ENCODE assay signal across 1 cellular context in genomic region chrX:40175416-40176255, GRCh38.
A peak's percentile ranks its signal among the peaks of the same experiment; 100 is the strongest.
TF ChIP-seq lines count a peak whose summit lies in the region.

No MANE protein-coding gene starts in this region.

TF ChIP-seq in HepG2, 621 proteins besides CTCF, POLR2A, EP300 and RAD21 (continued from another document and continues in another):
- TF ChIP-seq GABPA (IDR thresholded peaks at IDR 0.05; ENCODE audit: low read depth, low read length) (no peak), GABPA (CRISPR knock-in tag; IDR thresholded peaks at IDR 0.05; ENCODE audit: low read depth) (peak; percentile 52), FOXA3 (CRISPR knock-in tag; IDR thresholded peaks at IDR 0.05) (0 out of 2 replicates have a peak, but pooled peaks have one; percentile 5), ZNF772 (CRISPR knock-in tag; IDR thresholded peaks at IDR 0.05) (peak; percentile 52; the same call in 1 of the 2 replicates), CEBPB (IDR thresholded peaks at IDR 0.05; ENCODE audit: borderline replicate concordance, low read depth, low read length) (no peak), ZNF781 (CRISPR knock-in tag; IDR thresholded peaks at IDR 0.05; ENCODE audit: borderline replicate concordance, not compliant biosample characterization) (no peak), NFKBIZ (CRISPR knock-in tag; IDR thresholded peaks at IDR 0.05) (no peak), HDAC1 (CRISPR knock-in tag; IDR thresholded peaks at IDR 0.05) (peak; percentile 30), ZNF619 (CRISPR knock-in tag; IDR thresholded peaks at IDR 0.05) (no peak), FUBP1 (CRISPR knock-in tag; IDR thresholded peaks at IDR 0.05; ENCODE audit: borderline replicate concordance) (no peak), ZBTB49 (CRISPR knock-in tag; IDR thresholded peaks at IDR 0.05; ENCODE audit: borderline replicate concordance) (no peak), HOXD1 (CRISPR knock-in tag; IDR thresholded peaks at IDR 0.05) (no peak), NFE2L2 (IDR thresholded peaks at IDR 0.05; ENCODE audit: low read length) (no peak), NR3C1 (CRISPR knock-in tag; IDR thresholded peaks at IDR 0.05) (no peak), BRCA1 (CRISPR knock-in tag; IDR thresholded peaks at IDR 0.05) (no peak), ZNF547 (CRISPR knock-in tag; IDR thresholded peaks at IDR 0.05) (peak; percentile 51; the same call in 1 of the 2 replicates), MIER3 (CRISPR knock-in tag; IDR thresholded peaks at IDR 0.05; ENCODE audit: borderline replicate concordance) (0 out of 2 replicates have a peak, but pooled peaks have one; percentile 39), ZNF225 (CRISPR knock-in tag; IDR thresholded peaks at IDR 0.05) (no peak), GTF2F1 (IDR thresholded peaks at IDR 0.05; ENCODE audit: low read length) (no peak), ZSCAN9 (CRISPR knock-in tag; IDR thresholded peaks at IDR 0.05; ENCODE audit: borderline replicate concordance) (no peak), ELF4 (CRISPR knock-in tag; IDR thresholded peaks at IDR 0.05; ENCODE audit: borderline replicate concordance) (0 out of 2 replicates have a peak, but pooled peaks have one; percentile 42), TAF15 (IDR thresholded peaks at IDR 0.05; ENCODE audit: low read depth, low read length, poor library complexity, severe bottlenecking) (no peak), KMT2B (CRISPR knock-in tag; IDR thresholded peaks at IDR 0.05) (0 out of 2 replicates have a peak, but pooled peaks have one; percentile 37), ETV5 (CRISPR knock-in tag; IDR thresholded peaks at IDR 0.05; ENCODE audit: borderline replicate concordance) (peak; percentile 83), THAP7 (CRISPR knock-in tag; IDR thresholded peaks at IDR 0.05) (no peak), CBX2 (IDR thresholded peaks at IDR 0.05; ENCODE audit: low read depth, low read length) (no peak), CBX2 (CRISPR knock-in tag; IDR thresholded peaks at IDR 0.05; ENCODE audit: low read depth) (no peak), NPAS2 (CRISPR knock-in tag; IDR thresholded peaks at IDR 0.05; ENCODE audit: borderline replicate concordance) (no peak), TFDP1 (CRISPR knock-in tag; IDR thresholded peaks at IDR 0.05; ENCODE audit: borderline replicate concordance) (peak; percentile 59; the same call in 1 of the 2 replicates), XRCC5 (optimal IDR thresholded peaks at IDR 0.05; ENCODE audit: low read length) (no peak), KDM2A (CRISPR knock-in tag; IDR thresholded peaks at IDR 0.05; ENCODE audit: borderline replicate concordance, low read depth) (peak; percentile 81), XBP1 (CRISPR knock-in tag; IDR thresholded peaks at IDR 0.05) (no peak), PHB2 (IDR thresholded peaks at IDR 0.05; ENCODE audit: partially characterized antibody) (no peak), ZSCAN29 (CRISPR knock-in tag; conservative IDR thresholded peaks at IDR 0.05) (no peak), ZBTB7A (CRISPR knock-in tag; IDR thresholded peaks at IDR 0.05) (peak; percentile 33; the same call in 1 of the 2 replicates), DNMT1 (CRISPR knock-in tag; IDR thresholded peaks at IDR 0.05) (no peak), UBTF (CRISPR knock-in tag; IDR thresholded peaks at IDR 0.05) (peak; percentile 16), ARID4A (CRISPR knock-in tag; IDR thresholded peaks at IDR 0.05; ENCODE audit: borderline replicate concordance) (no peak; the same call in 1 of the 2 replicates), ZBTB40 (IDR thresholded peaks at IDR 0.05) (no peak), ZBTB40 (CRISPR knock-in tag; IDR thresholded peaks at IDR 0.05) (0 out of 2 replicates have a peak, but pooled peaks have one; percentile 12), NCOA5 (CRISPR knock-in tag; IDR thresholded peaks at IDR 0.05) (no peak), ZNF83 (CRISPR knock-in tag; IDR thresholded peaks at IDR 0.05; ENCODE audit: borderline replicate concordance) (no peak)
